8 cellular contexts compared by ENCODE assay signal in genomic region chr9:34328983-34329832, GRCh38. TPM values are rescaled to one million over a fixed set of nuclear protein-coding genes. Genes with fewer than 3 reads are reported as not detected.
DNase-seq lines count a peak whose midpoint lies in the region; ATAC-seq and TF ChIP-seq lines count a peak whose summit lies in the region.

TSS of gene KIF24 (minus strand) at chr9:34329268. CDS start at chr9:34311346, 17,922 bp downstream.
TSS of gene NUDT2 (plus strand) at chr9:34329569. CDS start at chr9:34339040, 9,471 bp downstream.

- no peaks in the 10 kb centered on the region for H3K9me3 ChIP-seq in T-helper 17 cell (ENCODE audit: control insufficient read depth, low read length, poor library complexity, severe bottlenecking)

- peak within 1 kb of the TSS; percentile 97 for H3K27ac ChIP-seq in angular gyrus (ENCODE audit: low read depth, low read length)

- intact Hi-C loops in left ventricle myocardium superior (cut with micrococcal nuclease) = no loop called here

- H3K4me3 Mint-ChIP-seq in T-helper 17 cell = peak within 1 kb of the TSS; percentile 96
- H3K4me3 Mint-ChIP-seq in progenitor cell of endocrine pancreas (ENCODE audit: low read depth) = peak within 1 kb of the TSS; percentile 98

- TF ChIP-seq CTCF in progenitor cell of endocrine pancreas (IDR thresholded peaks at IDR 0.05; ENCODE audit: unreplicated experiment) = no peak

- H3K36me3 Mint-ChIP-seq in T-helper 17 cell (ENCODE audit: low read depth) = no peaks in the 10 kb centered on the region
- no peaks in the 10 kb centered on the region for H3K36me3 Mint-ChIP-seq in progenitor cell of endocrine pancreas (ENCODE audit: insufficient read depth)

- H3K27me3 Mint-ChIP-seq in T-helper 17 cell = no peaks in the 10 kb centered on the region
- H3K27me3 Mint-ChIP-seq in progenitor cell of endocrine pancreas = no peaks in the 10 kb centered on the region

- ATAC-seq in GM18499 (IDR thresholded peaks at IDR 0.05; ENCODE audit: insufficient read depth, unreplicated experiment) (peak; percentile 86), HG02938 (IDR thresholded peaks at IDR 0.05; ENCODE audit: unreplicated experiment) (peak; percentile 93), T-helper 17 cell (peak; percentile 94), left ventricle myocardium superior (peak; percentile 97)

- DNase-seq in NCI-H1694 treated with DMSO at 0.1 percent for 48 hours (lab: John Stamatoyannopoulos, UW) = peak; percentile 100
- DNase-seq in T-helper 17 cell = peak; percentile 92 to 94 (median 92)
- DNase-seq in left ventricle myocardium superior = peak; percentile 94
- DNase-seq in progenitor cell of endocrine pancreas (ENCODE audit: low spot score, unreplicated experiment) = peak; percentile 91
- DNase-seq in ureter (ENCODE audit: low spot score) = peak; percentile 98

- no peaks in the 10 kb centered on the region for H3K9me3 Mint-ChIP-seq in progenitor cell of endocrine pancreas (ENCODE audit: low read depth)

- peaks cover 39% of the 10 kb centered on the region for H3K4me1 Mint-ChIP-seq in T-helper 17 cell
- H3K4me1 Mint-ChIP-seq in progenitor cell of endocrine pancreas (ENCODE audit: low read depth) = peaks cover 28% of the 10 kb centered on the region

- peak within 1 kb of the TSS; percentile 99 for H3K27ac Mint-ChIP-seq in T-helper 17 cell
- peak within 1 kb of the TSS; percentile 99 for H3K27ac Mint-ChIP-seq in progenitor cell of endocrine pancreas

RNA-seq across cellular contexts. Expression of gene KIF24, which starts in this region (rescaled TPM):
- total RNA-seq in T-helper 17 cell (under 1 TPM; 0.08 to 0.12 TPM), left ventricle myocardium superior (0.45 TPM), progenitor cell of endocrine pancreas (9.1 and 10.0 TPM in 2 replicates), ureter (0.94 TPM)

RNA-seq across cellular contexts. Expression of gene NUDT2, which starts in this region (rescaled TPM):
- total RNA-seq in T-helper 17 cell (10 to 100 TPM; 11.2 to 15.0 TPM), left ventricle myocardium superior (19.6 TPM), progenitor cell of endocrine pancreas (21.1 TPM in 2 replicates), ureter (18.7 TPM)

Comparison
In these comparisons a context has a peak if more than half of its experiments do, and no peak if none do; other contexts are left out.
1. Peak in every context shown above with its lines: DNase-seq, ATAC-seq and H3K27ac ChIP-seq.